1 cellular context compared by ENCODE assay signal in genomic region chr11:126432065-126432461, GRCh38.
TF ChIP-seq lines count a peak whose summit lies in the region.

No MANE protein-coding gene starts in this region.

TF ChIP-seq in endothelial cell of umbilical vein, 7 proteins besides CTCF, POLR2A, EP300 and RAD21:
- no peak for TF ChIP-seq EZH2 (IDR thresholded peaks at IDR 0.05; ENCODE audit: borderline replicate concordance, low read depth, low read length, severe bottlenecking)
